In genomic region chr2:96819876-96820511, GRCh38 we compare ENCODE assay signal across 12 cellular contexts. TPM values are rescaled to one million over a fixed set of nuclear protein-coding genes. Genes with fewer than 3 reads are reported as not detected.
DNase-seq lines count a peak whose midpoint lies in the region; ATAC-seq and TF ChIP-seq lines count a peak whose summit lies in the region.
"Had no signal": no experiment of that assay in that cellular context is flagged by ENCODE, and none has a peak within 500 bp of the region (broad histone marks: within the 10 kb centered on the region; RNA-seq: fewer than 3 reads in every experiment).

No MANE protein-coding gene starts in this region.

- no peak for ATAC-seq in activated T-helper 17 cell treated with anti-CD3 and anti-CD28 coated beads, Interleukin-2, amount 50 U/mL, for 72 hours (replicated peaks)

- H3K36me3 ChIP-seq in CD4-positive, alpha-beta memory T cell (ENCODE audit: insufficient read depth, low read length) = peaks cover 33% of the 10 kb centered on the region
- peaks cover 11 to 28% of the 10 kb centered on the region in 2 donors for H3K36me3 ChIP-seq in mucosa of rectum (ENCODE audit: control insufficient read depth in 2 of 2, insufficient read depth in 2 of 2, low read length in 2 of 2)
- H3K36me3 ChIP-seq in HAP-1 (replicated peaks) = peaks cover 9% of the 10 kb centered on the region

- DNase-seq in CD4-positive, alpha-beta memory T cell = no peak
- DNase-seq in retina = no peak
- DNase-seq in DMS53 treated with DMSO at 0.1 percent for 48 hours (lab: John Stamatoyannopoulos, UW; ENCODE audit: unreplicated experiment) = no peak
- no peak for DNase-seq in NCI-H146 treated with DMSO at 0.1 percent for 48 hours (lab: John Stamatoyannopoulos, UW; ENCODE audit: unreplicated experiment)
- DNase-seq in HAP-1 (ENCODE audit: low spot score in 2 of 2) = no peak
- DNase-seq: amygdala, dermis blood vessel endothelial cell, NCI-H1105 had no signal

- H3K9me3 Mint-ChIP-seq in CD4-positive, alpha-beta memory T cell = no peaks in the 10 kb centered on the region
- no peaks in the 10 kb centered on the region for H3K9me3 Mint-ChIP-seq in activated T-helper 17 cell treated with anti-CD3 and anti-CD28 coated beads, Interleukin-2, amount 50 U/mL, for 72 hours

- no peak for TF ChIP-seq CTCF in 22Rv1 (IDR thresholded peaks at IDR 0.05)

- H3K9me3 ChIP-seq in CD4-positive, alpha-beta memory T cell (ENCODE audit: control insufficient read depth in 1 of 2, low read length in 2 of 2) = no peaks in the 10 kb centered on the region
- H3K9me3 ChIP-seq in mucosa of rectum (ENCODE audit: control insufficient read depth in 2 of 2, low read length in 2 of 2) (no peaks in the 10 kb centered on the region), HAP-1 (no peaks in the 10 kb centered on the region)
- H3K9me3 ChIP-seq: Peyer's patch had no signal

- H3K9ac ChIP-seq in mucosa of rectum (ENCODE audit: low read depth in 1 of 2, low read length in 2 of 2) = no peak overlapping the region

- CTCF ChIA-PET in CD4-positive, alpha-beta memory T cell (lab: Charles Lee; ENCODE audit: partially characterized antibody) = interaction anchor here (0.9 to 6.8 kb wide), 5 partner anchors 10 to 142 kb away, joined by 3 to 32 read pairs (median 3); partner anchors contain the start of gene ANKRD39

- peaks cover 52% of the 10 kb centered on the region for H3K4me1 ChIP-seq in CD4-positive, alpha-beta memory T cell (ENCODE audit: insufficient read depth, low read length)
- H3K4me1 ChIP-seq in mucosa of rectum (ENCODE audit: control insufficient read depth in 2 of 2, insufficient read depth in 2 of 2, low read length in 2 of 2) = peaks cover 42 to 48% of the 10 kb centered on the region in 2 donors
- peaks cover 4% of the 10 kb centered on the region; the same call in 1 of the 2 replicates for H3K4me1 ChIP-seq in HAP-1

- in situ Hi-C loops in HAP-1 (cut with MboI; ENCODE audit: low sequenced_read_pairs) = no loop called here

- H3K4me3 Mint-ChIP-seq in CD4-positive, alpha-beta memory T cell = peak overlapping the region; percentile 31 to 92 (median 86)
- peak overlapping the region; percentile 84 for H3K4me3 Mint-ChIP-seq in activated T-helper 17 cell treated with anti-CD3 and anti-CD28 coated beads, Interleukin-2, amount 50 U/mL, for 72 hours

- intact Hi-C loops in CD4-positive, alpha-beta memory T cell (cut with micrococcal nuclease) = loop anchor here (5.0 kb wide), 2 partner anchors 58 to 292 kb away; partner anchors contain the start of genes ANKRD36 and CNNM4

- no peaks in the 10 kb centered on the region for H3K27me3 ChIP-seq in CD4-positive, alpha-beta memory T cell (ENCODE audit: insufficient read depth, low read length)
- H3K27me3 ChIP-seq in mucosa of rectum (ENCODE audit: control insufficient read depth in 2 of 2, insufficient read depth in 2 of 2, low read length in 2 of 2) (no peaks in the 10 kb centered on the region), HAP-1 (ENCODE audit: low read depth) (no peaks in the 10 kb centered on the region)
- H3K27me3 ChIP-seq: Peyer's patch had no signal

- no peak overlapping the region for H3K4me3 ChIP-seq in CD4-positive, alpha-beta memory T cell (ENCODE audit: low read length in 2 of 2)
- peak overlapping the region in 1 of 2 donors; percentile 56 for H3K4me3 ChIP-seq in mucosa of rectum (ENCODE audit: low read length in 2 of 2)
- no peak overlapping the region for H3K4me3 ChIP-seq in HAP-1

- POLR2A ChIA-PET in CD4-positive, alpha-beta memory T cell (lab: Charles Lee; ENCODE audit: partially characterized antibody) = interaction anchor here (0.6 to 7.6 kb wide), 8 partner anchors 9 to 132 kb away, joined by 3 to 80 read pairs (median 8); partner anchors contain the start of genes ANKRD39 and CNNM4

- no peaks in the 10 kb centered on the region for H3K27me3 Mint-ChIP-seq in CD4-positive, alpha-beta memory T cell
- no peaks in the 10 kb centered on the region for H3K27me3 Mint-ChIP-seq in activated T-helper 17 cell treated with anti-CD3 and anti-CD28 coated beads, Interleukin-2, amount 50 U/mL, for 72 hours

- peaks cover 7 to 50% of the 10 kb centered on the region in 2 donors for H3K36me3 Mint-ChIP-seq in CD4-positive, alpha-beta memory T cell
- H3K36me3 Mint-ChIP-seq in activated T-helper 17 cell treated with anti-CD3 and anti-CD28 coated beads, Interleukin-2, amount 50 U/mL, for 72 hours (ENCODE audit: low read depth) = peaks cover 48% of the 10 kb centered on the region

- H3K4me1 Mint-ChIP-seq in CD4-positive, alpha-beta memory T cell = peaks cover 44 to 70% (median 56%) of the 10 kb centered on the region in 4 donors
- H3K4me1 Mint-ChIP-seq in activated T-helper 17 cell treated with anti-CD3 and anti-CD28 coated beads, Interleukin-2, amount 50 U/mL, for 72 hours = peaks cover 37% of the 10 kb centered on the region

- H3K27ac ChIP-seq in 22Rv1 (peak overlapping the region; percentile 53), mucosa of rectum (ENCODE audit: low read depth in 2 of 2, low read length in 2 of 2) (peak overlapping the region; percentile 31 to 32)
- H3K27ac ChIP-seq in CD4-positive, alpha-beta memory T cell (ENCODE audit: low read depth, low read length) = no peak overlapping the region

- H3K27ac Mint-ChIP-seq in CD4-positive, alpha-beta memory T cell = peak overlapping the region in 5 of 7 donors; percentile 68 to 90 (median 79)
- peak overlapping the region; percentile 78 for H3K27ac Mint-ChIP-seq in activated T-helper 17 cell treated with anti-CD3 and anti-CD28 coated beads, Interleukin-2, amount 50 U/mL, for 72 hours

RNA-seq across cellular contexts. Expression of gene CNNM3, which starts 3.9 kb away (rescaled TPM):
- total RNA-seq in CD4-positive, alpha-beta memory T cell = 10 to 100 TPM; 55.1 to 57.4 TPM
- 10 to 100 TPM in 1 of 2 donors, 1 to 10 TPM in 1; 3.7 to 13.2 TPM for polyA plus RNA-seq in CD4-positive, alpha-beta memory T cell
- total RNA-seq in activated T-helper 17 cell treated with anti-CD3 and anti-CD28 coated beads, Interleukin-2, amount 50 U/mL, for 72 hours = 10 to 100 TPM; 17.9 to 22.0 TPM

RNA-seq across cellular contexts. Expression of gene ANKRD23, which starts 23.8 kb away (rescaled TPM):
- 10 to 100 TPM; 19.4 to 19.7 TPM for total RNA-seq in CD4-positive, alpha-beta memory T cell
- polyA plus RNA-seq in CD4-positive, alpha-beta memory T cell = 1 to 10 TPM in 1 of 2 donors, not detected in 1; 1.5 TPM
- total RNA-seq in activated T-helper 17 cell treated with anti-CD3 and anti-CD28 coated beads, Interleukin-2, amount 50 U/mL, for 72 hours = 10 to 100 TPM in 1 of 2 donors, 1 to 10 TPM in 1; 6.8 to 11.7 TPM

RNA-seq across cellular contexts. Expression of gene ANKRD39, which starts 37.8 kb away (rescaled TPM):
- total RNA-seq in CD4-positive, alpha-beta memory T cell = 10 to 100 TPM; 24.4 to 24.5 TPM
- 10 to 100 TPM; 18.7 to 42.5 TPM for polyA plus RNA-seq in CD4-positive, alpha-beta memory T cell
- 10 to 100 TPM; 25.2 to 52.3 TPM for total RNA-seq in activated T-helper 17 cell treated with anti-CD3 and anti-CD28 coated beads, Interleukin-2, amount 50 U/mL, for 72 hours

RNA-seq across cellular contexts. Expression of gene SEMA4C, which starts 49.9 kb away (rescaled TPM):
- 10 to 100 TPM; 72.6 to 77.0 TPM for total RNA-seq in CD4-positive, alpha-beta memory T cell
- 1 to 10 TPM; 2.3 to 8.1 TPM for polyA plus RNA-seq in CD4-positive, alpha-beta memory T cell
- 1 to 10 TPM; 8.3 to 9.6 TPM for total RNA-seq in activated T-helper 17 cell treated with anti-CD3 and anti-CD28 coated beads, Interleukin-2, amount 50 U/mL, for 72 hours

RNA-seq across cellular contexts. Expression of gene CNNM4, which starts 59.3 kb away (rescaled TPM):
- total RNA-seq in CD4-positive, alpha-beta memory T cell = 1 to 10 TPM; 6.7 to 7.2 TPM
- 1 to 10 TPM in 1 of 2 donors, under 1 TPM in 1; 0.94 to 5.3 TPM for polyA plus RNA-seq in CD4-positive, alpha-beta memory T cell
- 1 to 10 TPM; 7.5 to 8.7 TPM for total RNA-seq in activated T-helper 17 cell treated with anti-CD3 and anti-CD28 coated beads, Interleukin-2, amount 50 U/mL, for 72 hours
